Comparison of ENCODE assay signal across 1 cellular context in the genomic region with DNA sequence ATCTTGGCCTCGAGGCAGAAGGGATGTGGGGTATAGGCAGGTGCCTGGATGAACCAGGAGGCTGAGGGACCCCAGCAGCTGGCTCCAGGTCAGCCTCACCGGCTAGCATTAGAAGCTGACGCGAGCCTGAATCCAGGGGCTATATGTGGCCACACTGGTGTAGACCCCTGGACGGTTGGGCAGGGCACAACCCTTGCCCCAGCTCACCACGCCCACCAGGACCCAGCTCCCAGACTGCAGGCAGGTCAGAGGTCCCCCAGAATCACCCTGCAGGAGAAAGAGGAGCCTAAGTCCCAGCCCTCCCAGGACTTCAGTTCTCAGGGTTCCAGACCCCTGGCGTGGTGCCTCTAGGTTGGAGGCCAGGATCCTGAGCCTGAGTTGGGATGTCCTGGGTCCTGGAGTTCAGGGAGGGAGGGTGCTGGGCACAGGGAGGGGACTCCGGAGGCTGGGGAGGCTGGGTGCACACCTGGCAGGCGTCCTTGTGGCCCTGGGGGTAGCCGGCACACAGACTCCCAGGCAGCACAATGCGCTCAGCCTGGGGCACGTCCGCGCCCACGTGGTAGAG.
TF ChIP-seq lines count a peak whose summit lies in the region.

No MANE protein-coding gene starts in this region.

TF ChIP-seq in endothelial cell of umbilical vein, 7 proteins besides CTCF, POLR2A, EP300 and RAD21:
- TF ChIP-seq EZH2 (IDR thresholded peaks at IDR 0.05; ENCODE audit: borderline replicate concordance, low read depth, low read length, severe bottlenecking): no peak
- no peak for TF ChIP-seq JUN (IDR thresholded peaks at IDR 0.05; ENCODE audit: borderline replicate concordance, insufficient read depth, insufficient read length, low read depth)
- TF ChIP-seq GATA2 (IDR thresholded peaks at IDR 0.05; ENCODE audit: insufficient read depth, insufficient read length, low read depth, low read length): no peak
- TF ChIP-seq POLR2AphosphoS5 (IDR thresholded peaks at IDR 0.05; ENCODE audit: insufficient read depth, low read depth, low read length): no peak
- no peak for TF ChIP-seq FOS (IDR thresholded peaks at IDR 0.05; ENCODE audit: borderline replicate concordance, insufficient read depth, low read length)
- TF ChIP-seq MYC (IDR thresholded peaks at IDR 0.05; ENCODE audit: low read depth, low read length): no peak
- TF ChIP-seq, protein P1, sequence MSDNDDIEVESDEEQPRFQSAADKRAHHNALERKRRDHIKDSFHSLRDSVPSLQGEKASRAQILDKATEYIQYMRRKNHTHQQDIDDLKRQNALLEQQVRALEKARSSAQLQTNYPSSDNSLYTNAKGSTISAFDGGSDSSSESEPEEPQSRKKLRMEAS (IDR thresholded peaks at IDR 0.05; ENCODE audit: insufficient read depth, insufficient read length): no peak
